ENCODE assay signal across 8 cellular contexts in the genomic region with DNA sequence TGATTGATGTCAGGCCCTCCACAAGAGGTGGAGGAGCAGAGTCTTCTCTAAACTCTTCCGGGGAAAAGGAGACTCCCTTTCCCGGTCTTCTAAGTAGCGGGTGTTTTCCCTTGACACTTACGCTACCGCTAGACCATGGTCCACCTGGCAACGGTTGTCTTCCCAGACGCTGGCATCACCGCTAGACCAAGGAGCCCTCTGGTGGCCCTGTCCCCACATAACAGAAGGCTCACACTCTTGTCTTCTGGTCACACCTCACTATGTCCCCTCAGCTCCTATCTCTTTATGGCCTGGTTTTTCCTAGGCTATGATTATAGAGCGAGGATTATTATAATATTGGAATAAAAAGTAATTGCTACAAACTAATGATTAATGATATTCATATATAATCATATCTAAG.
DNase-seq lines count a peak whose midpoint lies in the region; ATAC-seq, FAIRE-seq and TF ChIP-seq lines count a peak whose summit lies in the region.
"Not testable (repeated sequence)": the region's sequence is repeated elsewhere in the genome, so short reads cannot be mapped to it uniquely, and the experiment has no call there.

No MANE protein-coding gene starts in this region.

- peaks cover 46% of the 10 kb centered on the region for H3K27me3 Mint-ChIP-seq in Calu3 (ENCODE audit: unreplicated experiment)

- not testable (repeated sequence) for FAIRE-seq in HepG2 (lab: Jason Lieb, UNC)

- not testable (repeated sequence) for H3K4me3 ChIP-seq in HepG2 (replicated peaks in 1 of 3; ENCODE audit: insufficient read depth in 1 of 3, low read depth in 2 of 3, low read length in 3 of 3)

- ATAC-seq in HepG2; stimulated activated naive CD8-positive, alpha-beta T cell treated with anti-CD3 and anti-CD28 coated beads, Interleukin-15, Interleukin-2, amounts not matched to agents 100 U/mL and 50 U/mL, for 24 hours: not testable (repeated sequence)

- not testable (repeated sequence) for H3K4me2 ChIP-seq in HepG2 (ENCODE audit: low read depth, low read length)

- intact Hi-C loops in Calu3 (cut with micrococcal nuclease; ENCODE audit: unreplicated experiment) = loop anchor here (1.0 to 5.0 kb wide), 3 partner anchors 252 to 762 kb away; a partner anchor contains a TSS
- intact Hi-C loops in HepG2 (cut with micrococcal nuclease; ENCODE audit: unreplicated experiment) = loop anchor here (1.0 kb wide), 1 partner anchor 252 kb away; no protein-coding TSS in a partner anchor

- not testable (repeated sequence) for H2AFZ ChIP-seq in HepG2 (ENCODE audit: low read length)

- H3K4me1 ChIP-seq in HepG2 (ENCODE audit: insufficient read depth, low read length) = not testable (repeated sequence)

- H3K9me3 ChIP-seq in HepG2 (ENCODE audit: low read length) = not testable (repeated sequence)

- H3K36me3 Mint-ChIP-seq in Calu3 (ENCODE audit: insufficient read depth, unreplicated experiment) = not testable (repeated sequence)

- CTCF ChIA-PET in Calu3 (lab: Charles Lee) (interaction anchor here (0.8 to 1.7 kb wide), 2 partner anchors 252 to 254 kb away, joined by 3 to 5 read pairs; no protein-coding TSS in a partner anchor), HepG2 (lab: Yijun Ruan, JAX; ENCODE audit: low intra/inter-chr PET ratio, low total read pairs) (interaction anchor here (1.2 to 2.1 kb wide), 3 partner anchors 20 to 418 kb away, joined by 3 to 14 read pairs (median 8); no protein-coding TSS in a partner anchor)

- POLR2A ChIA-PET in HepG2 (lab: Yijun Ruan, JAX) = not testable (repeated sequence)

- H3K9me3 Mint-ChIP-seq in Calu3 (ENCODE audit: low read depth, unreplicated experiment) = not testable (repeated sequence)

- TF ChIP-seq POLR2A in HepG2 (IDR thresholded peaks at IDR 0.05; ENCODE audit: insufficient read depth in 1 of 2, low read depth in 2 of 2, low read length in 2 of 2) = not testable (repeated sequence)

- TF ChIP-seq CTCF in Calu3 (IDR thresholded peaks at IDR 0.05; ENCODE audit: unreplicated experiment) (peak; percentile 38), GM13977 (IDR thresholded peaks at IDR 0.05; ENCODE audit: extremely low read depth, insufficient read depth, missing control alignments) (peak; percentile 39), HepG2 (CRISPR knock-in tag; IDR thresholded peaks at IDR 0.05) (peak; percentile 78)

- H3K27ac Mint-ChIP-seq in Calu3 (ENCODE audit: unreplicated experiment) = not testable (repeated sequence)

- DNase-seq in Calu3 (peak; percentile 75), NAMALWA (ENCODE audit: low spot score) (peak; percentile 14), NCI-H69 (lab: John Stamatoyannopoulos, UW) (peak; percentile 24), SK-MEL-5 (ENCODE audit: low read depth, low spot score) (peak; percentile 56), ecto neural progenitor cell (ENCODE audit: low spot score) (peak; percentile 52), HepG2 (ENCODE audit: low spot score) (peak; percentile 27)
- DNase-seq in GM13977 (ENCODE audit: low spot score) = not testable (repeated sequence)
- peak; percentile 3 for DNase-seq in stimulated activated naive CD8-positive, alpha-beta T cell treated with anti-CD3 and anti-CD28 coated beads, Interleukin-15, Interleukin-2, amounts not matched to agents 100 U/mL and 50 U/mL, for 24 hours

- H3K27ac ChIP-seq in HepG2 (ENCODE audit: extremely low read length, insufficient read depth, low read length) = not testable (repeated sequence)

- not testable (repeated sequence) for H3K9ac ChIP-seq in HepG2 (ENCODE audit: insufficient read depth, low read depth, low read length)

- not testable (repeated sequence) for H3K36me3 ChIP-seq in HepG2 (replicated peaks in 1 of 2; ENCODE audit: control insufficient read depth in 1 of 2, insufficient read depth in 2 of 2, low read length in 2 of 2)

- H3K4me3 Mint-ChIP-seq in Calu3 (ENCODE audit: low read depth, unreplicated experiment) = not testable (repeated sequence)

- H3K27me3 ChIP-seq in HepG2 (ENCODE audit: control insufficient read depth in 1 of 2, insufficient read depth in 2 of 2, low read length in 2 of 2) = not testable (repeated sequence)

- peak; percentile 66 for TF ChIP-seq RAD21 in HepG2 (CRISPR knock-in tag; IDR thresholded peaks at IDR 0.05)

- not testable (repeated sequence) for H4K20me1 ChIP-seq in HepG2 (ENCODE audit: insufficient read depth, low read length)

- not testable (repeated sequence) for BruUV-seq in Calu3 (replicated peaks; lab: Mats Ljungman, UMichigan); HepG2 (replicated peaks; lab: Mats Ljungman, UMichigan)

- not testable (repeated sequence) for H3K79me2 ChIP-seq in HepG2 (ENCODE audit: insufficient read depth, low read length)

- in situ Hi-C loops in GM13977 (cut with MboI; ENCODE audit: low pct_unique_long_range_greater_than_20kb, low sequenced_read_pairs, unreplicated experiment) = loop anchor here (25.0 kb wide), 1 partner anchor 263 kb away; no protein-coding TSS in a partner anchor
- in situ Hi-C loops in SK-MEL-5 (cut with HindIII; ENCODE audit: low pct_unique_long_range_greater_than_20kb, low sequenced_read_pairs) = not testable (repeated sequence)
- in situ Hi-C loops in HepG2 (cut with HindIII; ENCODE audit: extremely low pct_ligation_motif_present, low pct_unique_long_range_greater_than_20kb) = loop anchor here (25.0 kb wide), 1 partner anchor 413 kb away; no protein-coding TSS in a partner anchor

- not testable (repeated sequence) for TF ChIP-seq EP300 in HepG2 (IDR thresholded peaks at IDR 0.05; ENCODE audit: low read depth in 2 of 2, low read length in 2 of 2); HepG2 (CRISPR knock-in tag; IDR thresholded peaks at IDR 0.05; ENCODE audit: borderline replicate concordance)

- H3K4me1 Mint-ChIP-seq in Calu3 (ENCODE audit: low read depth, unreplicated experiment) = not testable (repeated sequence)

- WGBS in HepG2 (ENCODE audit: low lambda C conversion rate) = 0% methylated on average over 4 of the region's 9 CpGs

TF ChIP-seq in HepG2, 621 proteins besides CTCF, POLR2A, EP300 and RAD21:
- peak; percentile 76 for TF ChIP-seq STAG1 (CRISPR knock-in tag; IDR thresholded peaks at IDR 0.05)
- peak; percentile 48; the same call in 1 of the 2 replicates for TF ChIP-seq KDM2A (CRISPR knock-in tag; IDR thresholded peaks at IDR 0.05; ENCODE audit: borderline replicate concordance, low read depth)
- peak; percentile 71 for TF ChIP-seq SMC3 (IDR thresholded peaks at IDR 0.05; ENCODE audit: low read length)
TF ChIP-seq in HepG2: peak in this region for 3; not testable (repeated sequence) for 618.
